ENCODE assay signal across 25 cellular contexts in genomic region chr5:55316289-55316688, GRCh38.
"Had no signal": no experiment of that assay in that cellular context is flagged by ENCODE, and none has a peak within 500 bp of the region (broad histone marks: within the 10 kb centered on the region; RNA-seq: fewer than 3 reads in every experiment).

No MANE protein-coding gene starts in this region.

- FAIRE-seq: keratinocyte had no signal

- H3K4me1 ChIP-seq: breast epithelium, colonic mucosa had no signal

- H3K27me3 ChIP-seq: breast epithelium, colonic mucosa, heart right ventricle, right lobe of liver, stomach, suprapubic skin, tibial nerve had no signal

- H3K27me3 Mint-ChIP-seq: activated CD4-positive, alpha-beta T cell treated with anti-CD3 and anti-CD28 coated beads, Interleukin-2, amount 10 ng/mL, durations not matched to agents 7 days and 5 days; activated naive CD8-positive, alpha-beta T cell treated with anti-CD3 and anti-CD28 coated beads for 36 hours; naive thymus-derived CD4-positive, alpha-beta T cell had no signal

- H3K9me3 ChIP-seq: breast epithelium, colonic mucosa, lower lobe of right lung, right lobe of liver, stomach, suprapubic skin, tibial nerve had no signal

- ATAC-seq: activated T-cell treated with anti-CD3 and anti-CD28 coated beads, Interleukin-2, amount 50 U/mL, for 4 hours; heart right ventricle; left lobe of liver; lower lobe of right lung; naive thymus-derived CD4-positive, alpha-beta T cell; right lobe of liver had no signal

- H3K4me3 Mint-ChIP-seq: activated CD4-positive, alpha-beta T cell treated with anti-CD3 and anti-CD28 coated beads, Interleukin-2, amount 10 ng/mL, durations not matched to agents 7 days and 5 days; activated T-cell treated with anti-CD3 and anti-CD28 coated beads, Interleukin-2, amount 50 U/mL, for 4 hours; endodermal cell; neural crest cell had no signal

- H3K4me3 ChIP-seq: breast epithelium, colonic mucosa, heart right ventricle, lower lobe of right lung, right lobe of liver, skin epidermis, stomach, suprapubic skin, tibial nerve had no signal

- H3K36me3 ChIP-seq: breast epithelium, colonic mucosa, lower lobe of right lung, right lobe of liver, stomach had no signal

- H3K27ac ChIP-seq: breast epithelium, colonic mucosa, epithelial cell of prostate, heart right ventricle, lower lobe of right lung, right lobe of liver, skin epidermis, stomach, suprapubic skin, tibial nerve had no signal

- DNase-seq: activated CD4-positive, alpha-beta T cell treated with anti-CD3 and anti-CD28 coated beads, Interleukin-2, amount 10 ng/mL, durations not matched to agents 7 days and 5 days; activated CD4-positive, CD25-positive, alpha-beta regulatory T cell treated with anti-CD3 and anti-CD28 coated beads, Interleukin-2, amount 50 U/mL, for 72 hours; activated gamma-delta T cell treated with Interleukin-2 at 50 U/mL for 16 hours; activated naive CD8-positive, alpha-beta T cell treated with anti-CD3 and anti-CD28 coated beads for 36 hours; activated T-cell treated with anti-CD3 and anti-CD28 coated beads, Interleukin-2, amount 50 U/mL, for 4 hours; amniotic stem cell; colonic mucosa; endodermal cell; foreskin fibroblast; heart right ventricle; lower lobe of right lung; naive thymus-derived CD4-positive, alpha-beta T cell; occipital lobe; right lobe of liver; stimulated activated CD4-positive, alpha-beta T cell treated with anti-CD3 and anti-CD28 coated beads, Interleukin-1b, Interleukin-23, amount 100 ng/mL, for 48 hours; stomach; SW 1271 had no signal

- H3K27ac Mint-ChIP-seq: activated CD4-positive, alpha-beta T cell treated with anti-CD3 and anti-CD28 coated beads, Interleukin-2, amount 10 ng/mL, durations not matched to agents 7 days and 5 days; activated naive CD8-positive, alpha-beta T cell treated with anti-CD3 and anti-CD28 coated beads for 36 hours; endodermal cell had no signal
